ENCODE assay signal across 16 cellular contexts in the genomic region with DNA sequence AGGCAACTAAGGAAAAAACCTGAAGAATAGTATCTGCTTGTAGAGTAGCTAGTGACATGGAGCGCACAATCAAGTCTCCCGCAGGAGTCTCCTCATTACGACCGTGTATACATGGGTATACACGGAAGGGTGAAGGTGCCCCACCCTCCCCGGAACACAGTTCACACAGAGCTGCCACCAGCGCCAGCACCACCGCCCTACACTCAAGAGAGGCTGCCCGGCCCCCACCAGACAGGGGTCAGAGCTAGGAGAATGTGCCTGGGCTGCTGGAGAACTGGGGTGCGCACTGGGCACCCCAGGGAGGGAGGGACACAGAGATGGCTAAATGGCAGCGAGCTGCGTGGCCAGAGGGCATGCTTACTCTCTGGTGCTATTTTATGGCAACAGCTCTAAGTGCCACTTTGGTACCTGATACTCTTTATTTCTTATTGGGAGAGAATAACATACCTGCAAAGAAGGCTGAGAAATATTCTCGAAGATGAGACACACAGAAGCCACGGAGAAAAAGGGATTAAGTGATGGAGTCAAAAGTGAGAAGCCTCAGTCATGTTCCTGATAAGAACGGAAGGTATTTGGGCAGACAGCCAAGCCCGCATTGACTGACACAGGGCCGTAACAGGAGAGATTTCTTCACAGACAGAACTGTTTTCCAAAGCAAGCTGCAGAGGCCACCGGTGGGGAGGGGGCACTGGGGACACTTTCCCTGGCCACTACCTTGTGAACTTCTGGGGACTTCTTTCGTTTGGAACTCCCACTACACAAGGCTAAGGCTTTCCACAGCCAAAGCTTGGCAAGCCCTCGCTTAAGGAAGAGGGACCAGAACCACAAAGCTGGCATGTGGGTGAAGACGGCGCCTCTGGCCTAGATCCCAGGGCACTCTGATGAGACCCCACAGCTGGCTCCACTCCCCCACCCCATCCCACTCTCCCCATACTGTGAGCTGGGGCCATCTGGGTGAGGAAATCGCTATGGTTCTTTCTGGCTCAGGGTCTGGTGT.
DNase-seq lines count a peak whose midpoint lies in the region; ATAC-seq lines count a peak whose summit lies in the region.
"Had no signal": no experiment of that assay in that cellular context is flagged by ENCODE, and none has a peak within 500 bp of the region (broad histone marks: within the 10 kb centered on the region; RNA-seq: fewer than 3 reads in every experiment).

No MANE protein-coding gene starts in this region.

- H3K27ac Mint-ChIP-seq in stimulated activated naive CD8-positive, alpha-beta T cell treated with anti-CD3 and anti-CD28 coated beads, Interleukin-15, amount 100 ng/mL, for 72 hours = peak overlapping the region; percentile 34 to 46
- H3K27ac Mint-ChIP-seq in T-helper 17 cell = no peak overlapping the region
- H3K27ac Mint-ChIP-seq: activated naive CD4-positive, alpha-beta T cell treated with anti-CD3 and anti-CD28 coated beads, Interleukin-2, amount 50 U/mL, for 72 hours; CD8-positive, alpha-beta memory T cell; nephron progenitor cell; stimulated activated naive CD8-positive, alpha-beta T cell treated with anti-CD3 and anti-CD28 coated beads, Interleukin-15, Interleukin-2, amounts not matched to agents 100 ng/mL and 50 ng/mL, for 24 hours had no signal

- peak; percentile 53 for ATAC-seq in stimulated activated naive CD8-positive, alpha-beta T cell treated with anti-CD3 and anti-CD28 coated beads, Interleukin-15, amount 100 ng/mL, for 72 hours
- no peak for ATAC-seq in GM21367 (IDR thresholded peaks at IDR 0.05; ENCODE audit: unreplicated experiment)
- no peak for ATAC-seq in HG02642 (IDR thresholded peaks at IDR 0.05; ENCODE audit: poor library complexity, unreplicated experiment)
- ATAC-seq in T-helper 17 cell = no peak
- ATAC-seq: A549; activated naive CD4-positive, alpha-beta T cell treated with anti-CD3 and anti-CD28 coated beads, Interleukin-2, amount 50 U/mL, for 72 hours; heart left ventricle had no signal

- DNase-seq in NCI-H2029 treated with DMSO at 0.1 percent for 48 hours (lab: John Stamatoyannopoulos, UW) (peak; percentile 11), NCI-H2029 (lab: John Stamatoyannopoulos, UW) (no peak), RPMI8226 (peak; percentile 37), kidney tubule cell (ENCODE audit: low spot score) (peak; percentile 27), T-helper 17 cell (no peak)
- no peak for DNase-seq in stimulated activated naive CD8-positive, alpha-beta T cell treated with anti-CD3 and anti-CD28 coated beads, Interleukin-15, amount 100 ng/mL, for 72 hours
- DNase-seq: activated CD8-positive, alpha-beta memory T cell treated with anti-CD3 and anti-CD28 coated beads, Interleukin-2, amount 50 U/mL, for 4 hours; CD8-positive, alpha-beta memory T cell; NCI-H1694; nephron progenitor cell had no signal

- no peaks in the 10 kb centered on the region for H3K36me3 Mint-ChIP-seq in T-helper 17 cell (ENCODE audit: low read depth)
- H3K36me3 Mint-ChIP-seq: activated naive CD4-positive, alpha-beta T cell treated with anti-CD3 and anti-CD28 coated beads, Interleukin-2, amount 50 U/mL, for 72 hours; CD8-positive, alpha-beta memory T cell had no signal

- no peak overlapping the region for H3K4me3 Mint-ChIP-seq in stimulated activated naive CD8-positive, alpha-beta T cell treated with anti-CD3 and anti-CD28 coated beads, Interleukin-15, amount 100 ng/mL, for 72 hours
- H3K4me3 Mint-ChIP-seq in T-helper 17 cell = no peak overlapping the region
- H3K4me3 Mint-ChIP-seq: CD8-positive, alpha-beta memory T cell; nephron progenitor cell; stimulated activated naive CD8-positive, alpha-beta T cell treated with anti-CD3 and anti-CD28 coated beads, Interleukin-15, Interleukin-2, amounts not matched to agents 100 ng/mL and 50 ng/mL, for 24 hours had no signal

- H3K9me3 ChIP-seq in T-helper 17 cell (ENCODE audit: control insufficient read depth, low read length, poor library complexity, severe bottlenecking) = no peaks in the 10 kb centered on the region
- H3K9me3 ChIP-seq: A549, heart left ventricle had no signal

- H3K9me3 Mint-ChIP-seq in stimulated activated naive CD8-positive, alpha-beta T cell treated with anti-CD3 and anti-CD28 coated beads, Interleukin-15, amount 100 ng/mL, for 72 hours = no peaks in the 10 kb centered on the region
- H3K9me3 Mint-ChIP-seq: activated naive CD4-positive, alpha-beta T cell treated with anti-CD3 and anti-CD28 coated beads, Interleukin-2, amount 50 U/mL, for 72 hours; CD8-positive, alpha-beta memory T cell; nephron progenitor cell; stimulated activated naive CD8-positive, alpha-beta T cell treated with anti-CD3 and anti-CD28 coated beads, Interleukin-15, Interleukin-2, amounts not matched to agents 100 ng/mL and 50 ng/mL, for 24 hours had no signal

- no peaks in the 10 kb centered on the region for H3K4me1 Mint-ChIP-seq in stimulated activated naive CD8-positive, alpha-beta T cell treated with anti-CD3 and anti-CD28 coated beads, Interleukin-15, amount 100 ng/mL, for 72 hours
- H3K4me1 Mint-ChIP-seq in T-helper 17 cell = peaks cover 1% of the 10 kb centered on the region
- H3K4me1 Mint-ChIP-seq: CD8-positive, alpha-beta memory T cell had no signal

- peaks cover 8% of the 10 kb centered on the region for H3K27me3 Mint-ChIP-seq in stimulated activated naive CD8-positive, alpha-beta T cell treated with anti-CD3 and anti-CD28 coated beads, Interleukin-15, amount 100 ng/mL, for 72 hours
- peaks cover 16% of the 10 kb centered on the region for H3K27me3 Mint-ChIP-seq in T-helper 17 cell

Comparison
In these comparisons a context has a peak if more than half of its experiments do, and no peak if none do; other contexts are left out.
1. DNase-seq: peak in NCI-H2029 treated with DMSO at 0.1 percent for 48 hours (single experiment), RPMI8226 (single experiment) and kidney tubule cell (single experiment); none in NCI-H2029 (single experiment), stimulated activated naive CD8-positive, alpha-beta T cell treated with anti-CD3 and anti-CD28 coated beads, Interleukin-15, amount 100 ng/mL, for 72 hours (0 of 2) and T-helper 17 cell (0 of 3).